5 cellular contexts compared by ENCODE assay signal in genomic region chr1:152214911-152215310, GRCh38. TPM values are rescaled to one million over a fixed set of nuclear protein-coding genes. Genes with fewer than 3 reads are reported as not detected.
"Had no signal": no experiment of that assay in that cellular context is flagged by ENCODE, and none has a peak within 500 bp of the region (broad histone marks: within the 10 kb centered on the region; RNA-seq: fewer than 3 reads in every experiment).

No MANE protein-coding gene starts in this region.

RNA-seq across cellular contexts. Expression of gene HRNR, which starts 9.1 kb away (rescaled TPM):
- total RNA-seq: GM23338, H1, H9, HT-29, IMR-90 had no signal
- polyA plus RNA-seq: GM23338, H1 had no signal

RNA-seq across cellular contexts. Expression of gene RPTN, which starts 55.9 kb away (rescaled TPM):
- total RNA-seq: GM23338, H1, H9, HT-29, IMR-90 had no signal
- polyA plus RNA-seq: GM23338, H1, IMR-90 had no signal
